1 cellular context compared by ENCODE assay signal in the genomic region with DNA sequence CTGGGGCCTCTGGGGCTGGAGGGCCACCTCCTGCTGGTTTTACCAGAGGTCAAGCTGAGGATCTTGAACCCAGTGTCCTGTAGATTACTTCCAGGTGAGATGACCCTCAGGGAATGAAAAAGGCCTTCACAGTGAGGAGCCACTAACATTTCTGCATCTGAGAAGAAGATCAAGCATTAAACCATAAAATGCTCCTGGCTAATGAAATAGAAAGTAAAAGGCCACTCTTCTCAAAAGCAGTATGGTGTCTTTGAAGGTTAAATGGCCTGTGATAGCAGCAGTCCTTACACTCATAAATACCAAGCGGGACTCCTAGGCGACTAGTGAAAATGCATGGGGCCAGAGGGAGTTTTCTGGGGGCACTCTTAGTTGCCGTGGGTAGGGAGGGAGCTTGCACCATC.
A peak's percentile ranks its signal among the peaks of the same experiment; 100 is the strongest.
TF ChIP-seq lines count a peak whose summit lies in the region.

No MANE protein-coding gene starts in this region.

TF ChIP-seq in GM23338, 12 proteins besides CTCF, POLR2A, EP300 and RAD21 (continued from another document):
- TF ChIP-seq, protein P1, sequence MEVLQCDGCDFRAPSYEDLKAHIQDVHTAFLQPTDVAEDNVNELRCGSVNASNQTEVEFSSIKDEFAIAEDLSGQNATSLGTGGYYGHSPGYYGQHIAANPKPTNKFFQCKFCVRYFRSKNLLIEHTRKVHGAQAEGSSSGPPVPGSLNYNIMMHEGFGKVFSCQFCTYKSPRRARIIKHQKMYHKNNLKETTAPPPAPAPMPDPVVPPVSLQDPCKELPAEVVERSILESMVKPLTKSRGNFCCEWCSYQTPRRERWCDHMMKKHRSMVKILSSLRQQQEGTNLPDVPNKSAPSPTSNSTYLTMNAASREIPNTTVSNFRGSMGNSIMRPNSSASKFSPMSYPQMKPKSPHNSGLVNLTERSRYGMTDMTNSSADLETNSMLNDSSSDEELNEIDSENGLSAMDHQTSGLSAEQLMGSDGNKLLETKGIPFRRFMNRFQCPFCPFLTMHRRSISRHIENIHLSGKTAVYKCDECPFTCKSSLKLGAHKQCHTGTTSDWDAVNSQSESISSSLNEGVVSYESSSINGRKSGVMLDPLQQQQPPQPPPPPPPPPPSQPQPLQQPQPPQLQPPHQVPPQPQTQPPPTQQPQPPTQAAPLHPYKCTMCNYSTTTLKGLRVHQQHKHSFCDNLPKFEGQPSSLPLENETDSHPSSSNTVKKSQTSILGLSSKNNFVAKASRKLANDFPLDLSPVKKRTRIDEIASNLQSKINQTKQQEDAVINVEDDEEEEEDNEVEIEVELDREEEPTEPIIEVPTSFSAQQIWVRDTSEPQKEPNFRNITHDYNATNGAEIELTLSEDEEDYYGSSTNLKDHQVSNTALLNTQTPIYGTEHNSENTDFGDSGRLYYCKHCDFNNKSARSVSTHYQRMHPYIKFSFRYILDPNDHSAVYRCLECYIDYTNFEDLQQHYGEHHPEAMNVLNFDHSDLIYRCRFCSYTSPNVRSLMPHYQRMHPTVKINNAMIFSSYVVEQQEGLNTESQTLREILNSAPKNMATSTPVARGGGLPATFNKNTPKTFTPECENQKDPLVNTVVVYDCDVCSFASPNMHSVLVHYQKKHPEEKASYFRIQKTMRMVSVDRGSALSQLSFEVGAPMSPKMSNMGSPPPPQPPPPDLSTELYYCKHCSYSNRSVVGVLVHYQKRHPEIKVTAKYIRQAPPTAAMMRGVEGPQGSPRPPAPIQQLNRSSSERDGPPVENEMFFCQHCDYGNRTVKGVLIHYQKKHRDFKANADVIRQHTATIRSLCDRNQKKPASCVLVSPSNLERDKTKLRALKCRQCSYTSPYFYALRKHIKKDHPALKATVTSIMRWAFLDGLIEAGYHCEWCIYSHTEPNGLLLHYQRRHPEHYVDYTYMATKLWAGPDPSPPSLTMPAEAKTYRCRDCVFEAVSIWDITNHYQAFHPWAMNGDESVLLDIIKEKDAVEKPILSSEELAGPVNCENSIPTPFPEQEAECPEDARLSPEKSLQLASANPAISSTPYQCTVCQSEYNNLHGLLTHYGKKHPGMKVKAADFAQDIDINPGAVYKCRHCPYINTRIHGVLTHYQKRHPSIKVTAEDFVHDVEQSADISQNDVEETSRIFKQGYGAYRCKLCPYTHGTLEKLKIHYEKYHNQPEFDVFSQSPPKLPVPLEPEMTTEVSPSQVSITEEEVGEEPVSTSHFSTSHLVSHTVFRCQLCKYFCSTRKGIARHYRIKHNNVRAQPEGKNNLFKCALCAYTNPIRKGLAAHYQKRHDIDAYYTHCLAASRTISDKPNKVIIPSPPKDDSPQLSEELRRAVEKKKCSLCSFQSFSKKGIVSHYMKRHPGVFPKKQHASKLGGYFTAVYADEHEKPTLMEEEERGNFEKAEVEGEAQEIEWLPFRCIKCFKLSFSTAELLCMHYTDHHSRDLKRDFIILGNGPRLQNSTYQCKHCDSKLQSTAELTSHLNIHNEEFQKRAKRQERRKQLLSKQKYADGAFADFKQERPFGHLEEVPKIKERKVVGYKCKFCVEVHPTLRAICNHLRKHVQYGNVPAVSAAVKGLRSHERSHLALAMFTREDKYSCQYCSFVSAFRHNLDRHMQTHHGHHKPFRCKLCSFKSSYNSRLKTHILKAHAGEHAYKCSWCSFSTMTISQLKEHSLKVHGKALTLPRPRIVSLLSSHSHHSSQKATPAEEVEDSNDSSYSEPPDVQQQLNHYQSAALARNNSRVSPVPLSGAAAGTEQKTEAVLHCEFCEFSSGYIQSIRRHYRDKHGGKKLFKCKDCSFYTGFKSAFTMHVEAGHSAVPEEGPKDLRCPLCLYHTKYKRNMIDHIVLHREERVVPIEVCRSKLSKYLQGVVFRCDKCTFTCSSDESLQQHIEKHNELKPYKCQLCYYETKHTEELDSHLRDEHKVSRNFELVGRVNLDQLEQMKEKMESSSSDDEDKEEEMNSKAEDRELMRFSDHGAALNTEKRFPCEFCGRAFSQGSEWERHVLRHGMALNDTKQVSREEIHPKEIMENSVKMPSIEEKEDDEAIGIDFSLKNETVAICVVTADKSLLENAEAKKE (CRISPR knock-in tag; IDR thresholded peaks at IDR 0.05): peak; percentile 54; the same call in 1 of the 2 replicates
- TF ChIP-seq JUNB (IDR thresholded peaks at IDR 0.05; ENCODE audit: unreplicated experiment): no peak
- TF ChIP-seq, protein P2, sequence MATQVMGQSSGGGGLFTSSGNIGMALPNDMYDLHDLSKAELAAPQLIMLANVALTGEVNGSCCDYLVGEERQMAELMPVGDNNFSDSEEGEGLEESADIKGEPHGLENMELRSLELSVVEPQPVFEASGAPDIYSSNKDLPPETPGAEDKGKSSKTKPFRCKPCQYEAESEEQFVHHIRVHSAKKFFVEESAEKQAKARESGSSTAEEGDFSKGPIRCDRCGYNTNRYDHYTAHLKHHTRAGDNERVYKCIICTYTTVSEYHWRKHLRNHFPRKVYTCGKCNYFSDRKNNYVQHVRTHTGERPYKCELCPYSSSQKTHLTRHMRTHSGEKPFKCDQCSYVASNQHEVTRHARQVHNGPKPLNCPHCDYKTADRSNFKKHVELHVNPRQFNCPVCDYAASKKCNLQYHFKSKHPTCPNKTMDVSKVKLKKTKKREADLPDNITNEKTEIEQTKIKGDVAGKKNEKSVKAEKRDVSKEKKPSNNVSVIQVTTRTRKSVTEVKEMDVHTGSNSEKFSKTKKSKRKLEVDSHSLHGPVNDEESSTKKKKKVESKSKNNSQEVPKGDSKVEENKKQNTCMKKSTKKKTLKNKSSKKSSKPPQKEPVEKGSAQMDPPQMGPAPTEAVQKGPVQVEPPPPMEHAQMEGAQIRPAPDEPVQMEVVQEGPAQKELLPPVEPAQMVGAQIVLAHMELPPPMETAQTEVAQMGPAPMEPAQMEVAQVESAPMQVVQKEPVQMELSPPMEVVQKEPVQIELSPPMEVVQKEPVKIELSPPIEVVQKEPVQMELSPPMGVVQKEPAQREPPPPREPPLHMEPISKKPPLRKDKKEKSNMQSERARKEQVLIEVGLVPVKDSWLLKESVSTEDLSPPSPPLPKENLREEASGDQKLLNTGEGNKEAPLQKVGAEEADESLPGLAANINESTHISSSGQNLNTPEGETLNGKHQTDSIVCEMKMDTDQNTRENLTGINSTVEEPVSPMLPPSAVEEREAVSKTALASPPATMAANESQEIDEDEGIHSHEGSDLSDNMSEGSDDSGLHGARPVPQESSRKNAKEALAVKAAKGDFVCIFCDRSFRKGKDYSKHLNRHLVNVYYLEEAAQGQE (IDR thresholded peaks at IDR 0.05; ENCODE audit: unreplicated experiment): no peak
- no peak for TF ChIP-seq ZNF114 (CRISPR knock-in tag; IDR thresholded peaks at IDR 0.05)
- no peak for TF ChIP-seq ZNF331 (CRISPR knock-in tag; IDR thresholded peaks at IDR 0.05; ENCODE audit: low read depth)
- no peak for TF ChIP-seq EZH2 (IDR thresholded peaks at IDR 0.05; ENCODE audit: low read depth, unreplicated experiment)
- TF ChIP-seq, protein P3, sequence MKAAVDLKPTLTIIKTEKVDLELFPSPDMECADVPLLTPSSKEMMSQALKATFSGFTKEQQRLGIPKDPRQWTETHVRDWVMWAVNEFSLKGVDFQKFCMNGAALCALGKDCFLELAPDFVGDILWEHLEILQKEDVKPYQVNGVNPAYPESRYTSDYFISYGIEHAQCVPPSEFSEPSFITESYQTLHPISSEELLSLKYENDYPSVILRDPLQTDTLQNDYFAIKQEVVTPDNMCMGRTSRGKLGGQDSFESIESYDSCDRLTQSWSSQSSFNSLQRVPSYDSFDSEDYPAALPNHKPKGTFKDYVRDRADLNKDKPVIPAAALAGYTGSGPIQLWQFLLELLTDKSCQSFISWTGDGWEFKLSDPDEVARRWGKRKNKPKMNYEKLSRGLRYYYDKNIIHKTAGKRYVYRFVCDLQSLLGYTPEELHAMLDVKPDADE (IDR thresholded peaks at IDR 0.05): no peak
- no peak for TF ChIP-seq POLR2AphosphoS5 (IDR thresholded peaks at IDR 0.05; ENCODE audit: low read depth)
- TF ChIP-seq STAT1 (IDR thresholded peaks at IDR 0.05; ENCODE audit: unreplicated experiment): no peak
- TF ChIP-seq NANOG (IDR thresholded peaks at IDR 0.05; ENCODE audit: borderline replicate concordance): peak; percentile 29; the same call in 1 of the 2 replicates
- TF ChIP-seq EZH2phosphoT487 (IDR thresholded peaks at IDR 0.05; ENCODE audit: unreplicated experiment): no peak
